23 cellular contexts compared by ENCODE assay signal in genomic region chr16:86110726-86111125, GRCh38.
"Had no signal": no experiment of that assay in that cellular context is flagged by ENCODE, and none has a peak within 500 bp of the region (broad histone marks: within the 10 kb centered on the region; RNA-seq: fewer than 3 reads in every experiment).

No MANE protein-coding gene starts in this region.

- ATAC-seq: HepG2, K562, Panc1, PC-3, Right ventricle myocardium inferior, SK-N-SH treated with all-trans-retinoic acid at 6 μM for 48 hours had no signal

- H3K4me1 Mint-ChIP-seq: IgD-negative memory B cell had no signal

- DNase-seq: MV-4-11, NCI-H1048, NCI-H1105, NCI-H1417, NCI-H1436 treated with DMSO at 0.1 percent for 48 hours, NCI-H1694, NCI-H187 treated with DMSO at 0.1 percent for 48 hours, NCI-H2029 treated with DMSO at 0.1 percent for 48 hours, NCI-H226, NCI-H446, NCI-H510A, NCI-H524 treated with DMSO at 0.1 percent for 48 hours, NCI-H69, NCI-H774, PC-3, SHP77 treated with DMSO at 0.1 percent for 48 hours, SJCRH30 had no signal

- H3K27ac Mint-ChIP-seq: IgD-negative memory B cell had no signal
